ENCODE assay signal across 8 cellular contexts in the genomic region with DNA sequence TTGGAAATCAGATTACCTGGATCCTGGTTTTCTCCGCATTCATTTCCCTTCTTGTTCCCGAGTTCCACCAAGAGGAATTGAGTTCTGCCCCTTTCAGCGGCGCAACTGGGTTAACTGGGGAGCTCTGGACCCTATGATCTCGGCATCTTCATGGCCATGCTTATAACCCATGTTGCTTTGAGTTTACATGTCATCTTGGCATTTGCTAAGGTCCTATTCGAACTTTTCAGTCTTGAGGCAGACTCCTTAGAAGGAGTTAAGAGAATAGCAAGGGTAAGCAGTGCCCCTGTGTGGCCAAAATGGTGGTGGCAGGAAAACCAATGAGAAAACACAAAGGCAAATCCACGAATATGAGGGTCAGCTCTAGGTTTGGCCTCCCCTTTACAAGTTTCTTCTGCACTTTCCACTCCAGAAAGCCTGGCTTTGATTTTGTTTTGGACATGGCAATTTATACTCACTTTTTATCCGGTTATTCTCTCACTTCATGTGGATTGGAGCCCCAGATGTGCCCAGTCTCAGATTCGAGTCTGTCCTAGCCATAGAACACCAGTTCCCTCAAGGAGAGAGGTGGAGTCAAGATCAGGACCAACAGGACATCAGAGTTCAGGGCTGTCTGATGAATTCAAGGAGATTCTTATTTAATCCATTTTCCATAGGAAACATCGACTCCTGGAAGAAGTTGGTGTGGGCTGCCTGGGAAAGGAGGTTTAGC. TPM values are rescaled to one million over a fixed set of nuclear protein-coding genes. Genes with fewer than 3 reads are reported as not detected.
DNase-seq lines count a peak whose midpoint lies in the region; ATAC-seq and TF ChIP-seq lines count a peak whose summit lies in the region.

No MANE protein-coding gene starts in this region.

- in situ Hi-C loops in SK-MEL-5 (cut with HindIII; ENCODE audit: low pct_unique_long_range_greater_than_20kb, low sequenced_read_pairs), result no loop called here

- no peaks in the 10 kb centered on the region for H3K36me3 ChIP-seq in adipocyte (ENCODE audit: control insufficient read depth, insufficient read depth, low read length, severe bottlenecking)
- no peaks in the 10 kb centered on the region for H3K36me3 ChIP-seq in trophoblast cell (ENCODE audit: control insufficient read depth in 1 of 2, insufficient read depth in 2 of 2, low read length in 2 of 2)

- TF ChIP-seq CTCF in AG10803 (conservative IDR thresholded peaks at IDR 0.05; ENCODE audit: low read length), result peak; percentile 91

- H3K9ac ChIP-seq in adipocyte (ENCODE audit: low read length) (peak overlapping the region; percentile 40), trophoblast cell (ENCODE audit: low read length) (no peak overlapping the region)

- H2AFZ ChIP-seq in trophoblast cell (ENCODE audit: insufficient read depth, low read length, poor library complexity), result peak overlapping the region; percentile 12

- H3K4me3 ChIP-seq in AG10803 (ENCODE audit: low read length), result peak overlapping the region; percentile 59
- H3K4me3 ChIP-seq in adipocyte (ENCODE audit: low read length), result peak overlapping the region; percentile 81
- no peak overlapping the region for H3K4me3 ChIP-seq in trophoblast cell (ENCODE audit: low read depth, low read length)

- H3K4me2 ChIP-seq in trophoblast cell (ENCODE audit: low read length), result peak overlapping the region; percentile 82

- H2BK5ac ChIP-seq in trophoblast cell (ENCODE audit: low read depth, low read length, poor library complexity), result no peak overlapping the region

- no peaks in the 10 kb centered on the region for H3K79me2 ChIP-seq in trophoblast cell (ENCODE audit: control insufficient read depth, insufficient read depth, low read length, poor library complexity)

- H3K27ac ChIP-seq in trophoblast cell (ENCODE audit: low read depth, low read length), result no peak overlapping the region

- H3K23ac ChIP-seq in trophoblast cell (ENCODE audit: low read length), result no peak overlapping the region

- H2BK120ac ChIP-seq in trophoblast cell (ENCODE audit: insufficient read depth, low read length, poor library complexity), result no peak overlapping the region

- no peak overlapping the region for H2AK5ac ChIP-seq in trophoblast cell (ENCODE audit: low read length)

- ATAC-seq in GM18867 (IDR thresholded peaks at IDR 0.05; ENCODE audit: unreplicated experiment), result peak; percentile 65
- peak; percentile 91 to 93 for ATAC-seq in left cardiac atrium
- ATAC-seq in HG03571 (IDR thresholded peaks at IDR 0.05; ENCODE audit: unreplicated experiment), result no peak

- intact Hi-C loops in left cardiac atrium (cut with DNase I), result loop anchor here in 1 of 2 donors (2.0 kb wide), 1 partner anchor 467 kb away; no protein-coding TSS in a partner anchor

- H4K12ac ChIP-seq in trophoblast cell (ENCODE audit: low read depth, low read length), result no peak overlapping the region

- H3K4me1 ChIP-seq in adipocyte (ENCODE audit: control insufficient read depth, insufficient read depth, low read length) (peaks cover 12% of the 10 kb centered on the region), trophoblast cell (ENCODE audit: control insufficient read depth in 1 of 2, insufficient read depth in 2 of 2, low read length in 2 of 2) (peaks cover 6 to 7% of the 10 kb centered on the region in 2 experiments)

- H3K9me3 ChIP-seq in adipocyte (ENCODE audit: control insufficient read depth, low read length), result no peaks in the 10 kb centered on the region
- no peaks in the 10 kb centered on the region for H3K9me3 ChIP-seq in trophoblast cell (ENCODE audit: insufficient read depth, low read depth, low read length)

- peak; percentile 72 for DNase-seq in AG10803 (ENCODE audit: low read depth)
- DNase-seq in HuH-7.5 (ENCODE audit: low spot score), result peak; percentile 16
- DNase-seq in SK-MEL-5 (ENCODE audit: low read depth, low spot score), result peak; percentile 78
- DNase-seq in adipocyte (ENCODE audit: low read depth), result peak; percentile 87
- DNase-seq in left cardiac atrium, result peak; percentile 43
- peak; percentile 57 to 76 for DNase-seq in trophoblast cell

- H2BK12ac ChIP-seq in trophoblast cell (ENCODE audit: low read length), result no peak overlapping the region

- no peaks in the 10 kb centered on the region for H3K79me1 ChIP-seq in trophoblast cell (ENCODE audit: low read length)

- no peak overlapping the region for H4K8ac ChIP-seq in trophoblast cell (ENCODE audit: low read depth, low read length)

- peaks cover 21% of the 10 kb centered on the region for H3K27me3 ChIP-seq in adipocyte (replicated peaks; ENCODE audit: control insufficient read depth, insufficient read depth, low read length)
- H3K27me3 ChIP-seq in trophoblast cell (ENCODE audit: insufficient read depth, low read length), result peaks cover 14% of the 10 kb centered on the region

- WGBS in trophoblast cell (ENCODE audit: extremely low coverage, insufficient coverage, insufficient read length), result no CpG with 5 or more reads among the region's 10 CpGs

- H4K91ac ChIP-seq in trophoblast cell (ENCODE audit: low read depth, low read length), result no peak overlapping the region

- H3K4ac ChIP-seq in trophoblast cell (ENCODE audit: low read depth, low read length), result no peak overlapping the region

- no peak overlapping the region for H3K14ac ChIP-seq in trophoblast cell (ENCODE audit: low read length)

- no peak overlapping the region for H3K18ac ChIP-seq in trophoblast cell (ENCODE audit: low read length)

RNA-seq across cellular contexts. Expression of gene FBXO3, which starts 55.3 kb away (rescaled TPM):
- total RNA-seq in SK-MEL-5 (2014; rRNA removed; shearing (Covaris generic)), result 36.5 and 40.5 TPM in 2 replicates
- 25.7 and 29.9 TPM in 2 replicates for polyA plus RNA-seq in SK-MEL-5 (2015; cell fraction: cytosol; rRNA removed)
- polyA plus RNA-seq in SK-MEL-5 (2015; cell fraction: nucleus; rRNA removed), result 62.5 and 65.8 TPM in 2 replicates
- total RNA-seq in left cardiac atrium, result 10 to 100 TPM; 30.5 to 31.8 TPM
- polyA plus RNA-seq in trophoblast cell (2013), result 22.2 and 22.5 TPM in 2 replicates

Comparison
In these comparisons a context has a peak if more than half of its experiments do, and no peak if none do; other contexts are left out.
1. DNase-seq: peak in every context shown above with its lines; median percentile 87 in adipocyte; 78 in SK-MEL-5; 72 in AG10803; 66 in trophoblast cell; 43 in left cardiac atrium; 16 in HuH-7.5.